8 cellular contexts compared by ENCODE assay signal in genomic region chr17:50272711-50273653, GRCh38. TPM values are rescaled to one million over a fixed set of nuclear protein-coding genes. Genes with fewer than 3 reads are reported as not detected.
A peak's percentile ranks its signal among the peaks of the same experiment; 100 is the strongest.
DNase-seq lines count a peak whose midpoint lies in the region; ATAC-seq and TF ChIP-seq lines count a peak whose summit lies in the region.

No MANE protein-coding gene starts in this region.

- H3K4me2 ChIP-seq in OCI-LY3 (ENCODE audit: low read length), result peak overlapping the region; percentile 71

- H3K79me2 ChIP-seq in OCI-LY3 (ENCODE audit: low read length), result peaks cover 21% of the 10 kb centered on the region

- H3K9ac ChIP-seq in OCI-LY3 (ENCODE audit: low read length), result peak overlapping the region; percentile 67

- H3K36me3 ChIP-seq in OCI-LY3 (replicated peaks; ENCODE audit: low read depth, low read length), result peaks cover 6% of the 10 kb centered on the region
- H3K36me3 ChIP-seq in neuron (ENCODE audit: insufficient read depth, low read length), result no peaks in the 10 kb centered on the region
- no peaks in the 10 kb centered on the region for H3K36me3 ChIP-seq in thoracic aorta

- no peak overlapping the region for H3K27ac ChIP-seq in OCI-LY3 (ENCODE audit: low read length)
- peak overlapping the region; percentile 67 to 74 for H3K27ac ChIP-seq in thoracic aorta

- ATAC-seq in activated T-helper 17 cell treated with anti-CD3 and anti-CD28 coated beads, Interleukin-2, amount 50 U/mL, for 72 hours (replicated peaks), result peak; percentile 51
- ATAC-seq in thoracic aorta (ENCODE audit: insufficient number of reproducible peaks, low FRiP score, low read depth) (peak; percentile 19), GM19455 (IDR thresholded peaks at IDR 0.05; ENCODE audit: unreplicated experiment) (no peak)

- H3K4me3 ChIP-seq in OCI-LY3 (ENCODE audit: low read length), result peak overlapping the region; percentile 78
- H3K4me3 ChIP-seq in foreskin fibroblast (ENCODE audit: low read depth in 1 of 2, low read length in 2 of 2), result peak overlapping the region; percentile 55 to 66
- no peak overlapping the region for H3K4me3 ChIP-seq in neuron (ENCODE audit: low read length)
- peak overlapping the region; percentile 82 for H3K4me3 ChIP-seq in thoracic aorta

- H3K4me1 Mint-ChIP-seq in activated T-helper 17 cell treated with anti-CD3 and anti-CD28 coated beads, Interleukin-2, amount 50 U/mL, for 72 hours, result peaks cover 7% of the 10 kb centered on the region

- H2AFZ ChIP-seq in OCI-LY3 (ENCODE audit: low read depth, low read length) (peak overlapping the region; percentile 93), neuron (ENCODE audit: low read depth, low read length) (peak overlapping the region; percentile 13)

- peak overlapping the region; percentile 74 for H3K4me3 Mint-ChIP-seq in activated T-helper 17 cell treated with anti-CD3 and anti-CD28 coated beads, Interleukin-2, amount 50 U/mL, for 72 hours

- H3K27me3 Mint-ChIP-seq in activated T-helper 17 cell treated with anti-CD3 and anti-CD28 coated beads, Interleukin-2, amount 50 U/mL, for 72 hours, result peaks cover 29% of the 10 kb centered on the region

- peak overlapping the region; percentile 8 for H3K27ac Mint-ChIP-seq in activated T-helper 17 cell treated with anti-CD3 and anti-CD28 coated beads, Interleukin-2, amount 50 U/mL, for 72 hours

- TF ChIP-seq CTCF in OCI-LY3 (IDR thresholded peaks at IDR 0.05; ENCODE audit: low read depth, low read length), result peak; percentile 80
- TF ChIP-seq CTCF in foreskin fibroblast (IDR thresholded peaks at IDR 0.05; ENCODE audit: low read depth, low read length), result peak; percentile 38
- TF ChIP-seq CTCF in thoracic aorta (IDR thresholded peaks at IDR 0.05), result peak; percentile 96

- H3K9me3 ChIP-seq in OCI-LY3 (ENCODE audit: insufficient read depth, low read length) (no peaks in the 10 kb centered on the region), neuron (ENCODE audit: low read length) (no peaks in the 10 kb centered on the region), thoracic aorta (no peaks in the 10 kb centered on the region)

- no peaks in the 10 kb centered on the region for H3K27me3 ChIP-seq in OCI-LY3 (ENCODE audit: low read depth, low read length)
- H3K27me3 ChIP-seq in neuron (ENCODE audit: insufficient read depth, low read length), result peaks cover 50% of the 10 kb centered on the region
- peaks cover 4% of the 10 kb centered on the region for H3K27me3 ChIP-seq in thoracic aorta (replicated peaks; ENCODE audit: insufficient read depth)

- no peaks in the 10 kb centered on the region for H4K20me1 ChIP-seq in OCI-LY3 (ENCODE audit: insufficient read depth, low read length)

- H3K4me1 ChIP-seq in OCI-LY3 (ENCODE audit: low read length) (peaks cover 41% of the 10 kb centered on the region), neuron (ENCODE audit: insufficient read depth, low read length) (peaks cover 19% of the 10 kb centered on the region), thoracic aorta (ENCODE audit: control insufficient read depth in 1 of 2, low read depth in 2 of 2) (peaks cover 4 to 37% of the 10 kb centered on the region in 2 donors)

- peak; percentile 23 for DNase-seq in NCI-H1436 (lab: John Stamatoyannopoulos, UW)
- DNase-seq in NCI-H1436 treated with DMSO at 0.1 percent for 48 hours (lab: John Stamatoyannopoulos, UW), result no peak
- DNase-seq in foreskin fibroblast, result peak in 1 of 2 donors; percentile 72
- DNase-seq in thoracic aorta (ENCODE audit: low spot score), result no peak

- no peaks in the 10 kb centered on the region for H3K36me3 Mint-ChIP-seq in activated T-helper 17 cell treated with anti-CD3 and anti-CD28 coated beads, Interleukin-2, amount 50 U/mL, for 72 hours (ENCODE audit: low read depth)

- no peaks in the 10 kb centered on the region for H3K9me3 Mint-ChIP-seq in activated T-helper 17 cell treated with anti-CD3 and anti-CD28 coated beads, Interleukin-2, amount 50 U/mL, for 72 hours

RNA-seq across cellular contexts. Expression of gene TMEM92, which starts 1.3 kb away (rescaled TPM):
- total RNA-seq in activated T-helper 17 cell treated with anti-CD3 and anti-CD28 coated beads, Interleukin-2, amount 50 U/mL, for 72 hours, result under 1 TPM in 1 of 2 donors, not detected in 1; 0.16 TPM
- total RNA-seq in thoracic aorta, result 1 to 10 TPM in 1 of 2 donors, under 1 TPM in 1; 0.28 to 1.4 TPM

Comparison
In these comparisons a context has a peak if more than half of its experiments do, and no peak if none do; other contexts are left out.
1. CTCF ChIP-seq: peak in every context shown above with its lines; median percentile 96 in thoracic aorta; 80 in OCI-LY3; 38 in foreskin fibroblast.